Comparison of ENCODE assay signal across 10 cellular contexts in genomic region chr2:88452980-88453582, GRCh38. TPM values are rescaled to one million over a fixed set of nuclear protein-coding genes. Genes with fewer than 3 reads are reported as not detected.
A peak's percentile ranks its signal among the peaks of the same experiment; 100 is the strongest.
DNase-seq lines count a peak whose midpoint lies in the region; ATAC-seq, FAIRE-seq and TF ChIP-seq lines count a peak whose summit lies in the region.
"Had no signal": no experiment of that assay in that cellular context is flagged by ENCODE, and none has a peak within 500 bp of the region (broad histone marks: within the 10 kb centered on the region; RNA-seq: fewer than 3 reads in every experiment).

No MANE protein-coding gene starts in this region.

- H2AK5ac ChIP-seq in H9 (ENCODE audit: insufficient read length, low read length), result no peak overlapping the region

- no peak overlapping the region for H2AFZ ChIP-seq in H9 (ENCODE audit: low read length)

- H3K9ac ChIP-seq in BLaER1 treated with 17β-estradiol and CSF1 and Interleukin-3, amounts not matched to agents 10 nM and 100 nM, result no peak overlapping the region
- H3K9ac ChIP-seq in H9 (ENCODE audit: extremely low read depth, insufficient read length, low read length), result no peak overlapping the region

- peaks cover 38% of the 10 kb centered on the region for H3K27me3 Mint-ChIP-seq in H9 (ENCODE audit: low read depth)

- H2BK120ac ChIP-seq in H9 (ENCODE audit: low read depth, low read length, poor library complexity, severe bottlenecking), result no peak overlapping the region

- no peak overlapping the region for H3K23ac ChIP-seq in H9 (ENCODE audit: insufficient read length, low read depth, low read length)

- H3K27me3 ChIP-seq in BLaER1 treated with 17β-estradiol and CSF1 and Interleukin-3, amounts not matched to agents 10 nM and 100 nM, result peaks cover 72 to 80% (median 76%) of the 10 kb centered on the region in 11 experiments
- H3K27me3 ChIP-seq in H9 (ENCODE audit: insufficient read depth, low read length), result peaks cover 12% of the 10 kb centered on the region; the same call in 1 of the 2 replicates
- peaks cover 4 to 35% (median 19%) of the 10 kb centered on the region in 4 donors for H3K27me3 ChIP-seq in pancreas

- peaks cover 0 to 10% (median 0%) of the 10 kb centered on the region in 11 experiments; a peak in 1 of 22 replicates for H3K9me3 ChIP-seq in BLaER1 treated with 17β-estradiol and CSF1 and Interleukin-3, amounts not matched to agents 10 nM and 100 nM (replicated peaks in 1 of 11)
- H3K9me3 ChIP-seq in H9 (ENCODE audit: control insufficient read depth, low read depth, low read length) (no peaks in the 10 kb centered on the region), pancreas (no peaks in the 10 kb centered on the region)

- no peak for ATAC-seq in pancreas
- ATAC-seq in HG02885 (IDR thresholded peaks at IDR 0.05; ENCODE audit: poor library complexity, unreplicated experiment), result no peak
- ATAC-seq in HG02623 (IDR thresholded peaks at IDR 0.05; ENCODE audit: unreplicated experiment), result no peak
- ATAC-seq: HCT116 had no signal

- no peak overlapping the region for H3K4ac ChIP-seq in H9 (ENCODE audit: low read depth, low read length)

- H2BK20ac ChIP-seq in H9 (ENCODE audit: low read depth, low read length, poor library complexity, severe bottlenecking), result no peak overlapping the region

- H3K56ac ChIP-seq in H9 (ENCODE audit: insufficient read length, low read depth, low read length), result no peak overlapping the region

- H3K18ac ChIP-seq in H9 (ENCODE audit: insufficient read length, low read depth, low read length), result no peak overlapping the region

- H3K4me1 ChIP-seq in BLaER1 treated with 17β-estradiol and CSF1 and Interleukin-3, amounts not matched to agents 10 nM and 100 nM, result peaks cover 0 to 10% (median 4%) of the 10 kb centered on the region in 10 experiments; a peak in 7 of 20 replicates
- no peaks in the 10 kb centered on the region for H3K4me1 ChIP-seq in H9 (ENCODE audit: insufficient read depth, low read length)
- H3K4me1 ChIP-seq in pancreas, result peaks cover 0 to 4% (median 0%) of the 10 kb centered on the region in 3 donors

- no peak overlapping the region for H4K5ac ChIP-seq in H9 (ENCODE audit: insufficient read length, low read depth, low read length)

- H4K91ac ChIP-seq in H9 (ENCODE audit: insufficient read length, low read depth, low read length), result no peak overlapping the region

- H3K79me1 ChIP-seq in H9 (ENCODE audit: insufficient read depth, low read depth, low read length, poor library complexity, severe bottlenecking), result no peaks in the 10 kb centered on the region

- H3K36me3 ChIP-seq in BLaER1 treated with 17β-estradiol and CSF1 and Interleukin-3, amounts not matched to agents 10 nM and 100 nM, result no peaks in the 10 kb centered on the region
- H3K36me3 ChIP-seq in pancreas, result no peaks in the 10 kb centered on the region

- H3K79me2 ChIP-seq in H9 (ENCODE audit: insufficient read depth, low read length), result 0 out of 2 replicates have a peak, but pooled peaks cover 2% of the 10 kb centered on the region

- peak overlapping the region; percentile 78 to 94 for H3K4me3 Mint-ChIP-seq in H9

- H2BK12ac ChIP-seq in H9 (ENCODE audit: insufficient read length, low read depth, low read length), result no peak overlapping the region

- FAIRE-seq in pancreas (lab: Jason Lieb, UNC) (no peak), HTR-8/SVneo (lab: Jason Lieb, UNC) (no peak)

- peaks cover 25 to 34% of the 10 kb centered on the region in 2 experiments for H3K4me1 Mint-ChIP-seq in H9

- H4K8ac ChIP-seq in H9 (replicated peaks; ENCODE audit: insufficient read length, low read depth, low read length), result no peak overlapping the region

- H2BK5ac ChIP-seq in H9 (ENCODE audit: insufficient read length, low read length), result no peak overlapping the region

- H2BK15ac ChIP-seq in H9 (ENCODE audit: low read depth, low read length), result no peak overlapping the region

- no peak overlapping the region for H3K14ac ChIP-seq in H9 (ENCODE audit: insufficient read depth, low read length)

- H3K36me3 Mint-ChIP-seq in H9 (ENCODE audit: insufficient read depth in 1 of 3, low read depth in 3 of 3), result peaks cover 4 to 18% (median 10%) of the 10 kb centered on the region in 3 experiments; a peak in 5 of 7 replicates

- no peaks in the 10 kb centered on the region for H3K9me3 Mint-ChIP-seq in H9

- DNase-seq in H9 (no peak), astrocyte of the hippocampus (ENCODE audit: low read depth, low spot score) (peak; percentile 29), left kidney (ENCODE audit: low read depth, low spot score) (peak; percentile 56), pancreas (no peak), HTR-8/SVneo (ENCODE audit: insufficient read length, low spot score) (no peak)
- DNase-seq: NCI-H2029 treated with DMSO at 0.1 percent for 48 hours had no signal

- peak overlapping the region in 2 of 3 experiments; percentile 48 to 49; a peak in 4 of 7 replicates for H3K27ac Mint-ChIP-seq in H9

- intact Hi-C loops in pancreas (cut with DNase I), result loop anchor here in 1 of 3 donors (5.0 kb wide), 1 partner anchor 261 kb away; no protein-coding TSS in a partner anchor

- peak overlapping the region in 8 of 10 experiments; percentile 8 to 64 (median 48); a peak in 11 of 20 replicates for H3K4me3 ChIP-seq in BLaER1 treated with 17β-estradiol and CSF1 and Interleukin-3, amounts not matched to agents 10 nM and 100 nM
- H3K4me3 ChIP-seq in pancreas, result peak overlapping the region in 2 of 4 donors; percentile 43 to 45

- H3K4me2 ChIP-seq in BLaER1 treated with 17β-estradiol and CSF1 and Interleukin-3, amounts not matched to agents 10 nM and 100 nM, result peak overlapping the region; percentile 8 to 94 (median 72); a peak in 20 of 22 replicates
- peak overlapping the region; percentile 81 for H3K4me2 ChIP-seq in H9 (ENCODE audit: insufficient read depth, insufficient read length, low read length)

- H3K23me2 ChIP-seq in H9 (ENCODE audit: insufficient read length, low read depth, low read length, poor library complexity, severe bottlenecking), result peaks cover 11% of the 10 kb centered on the region

- H3K27ac ChIP-seq in BLaER1 treated with 17β-estradiol and CSF1 and Interleukin-3, amounts not matched to agents 10 nM and 100 nM, result no peak overlapping the region
- no peak overlapping the region for H3K27ac ChIP-seq in H9 (ENCODE audit: insufficient read length, low read depth, low read length)
- H3K27ac ChIP-seq in pancreas, result no peak overlapping the region

- no peak for TF ChIP-seq CTCF in H9 (conservative IDR thresholded peaks at IDR 0.05)
- no peak for TF ChIP-seq CTCF in pancreas (IDR thresholded peaks at IDR 0.05)

- WGBS in H9 (ENCODE audit: extremely low coverage, insufficient read length, low lambda C conversion rate), result no CpG with 5 or more reads among the region's 29 CpGs
- WGBS in pancreas, 2 donors, result 10 to 11% methylated on average over 29 of the region's 29 CpGs

- H4K20me1 ChIP-seq in BLaER1 treated with 17β-estradiol and CSF1 and Interleukin-3, amounts not matched to agents 10 nM and 100 nM, result peaks cover 0 to 47% (median 21%) of the 10 kb centered on the region in 11 experiments; a peak in 14 of 22 replicates
- no peaks in the 10 kb centered on the region for H4K20me1 ChIP-seq in H9 (ENCODE audit: control insufficient read depth, insufficient read depth, insufficient read length)

- no peak overlapping the region for H3T11ph ChIP-seq in H9 (ENCODE audit: low read length)

RNA-seq across cellular contexts. Expression of gene FOXI3, which starts 0.6 kb away (rescaled TPM):
- total RNA-seq in H9 (2021) (18.3 and 19.2 TPM in 2 replicates), pancreas (not detected)
- polyA plus RNA-seq in pancreas, result not detected

Comparison
In these comparisons a context has a peak if more than half of its experiments do, and no peak if none do; other contexts are left out.
1. DNase-seq: peak in astrocyte of the hippocampus (single experiment) and left kidney (single experiment); none in H9 (single experiment), pancreas (0 of 6) and HTR-8/SVneo (single experiment).
2. RNA of gene FOXI3, which starts 0.6 kb away (total RNA-seq): 18.3 to 19.2 TPM in H9; not detected in pancreas; every median in the first group is over 10 times any median in the second.